2 cellular contexts compared by ENCODE assay signal in genomic region chr15:73773428-73773827, GRCh38.
TF ChIP-seq lines count a peak whose summit lies in the region.

No MANE protein-coding gene starts in this region.

TF ChIP-seq in H1, 55 proteins besides CTCF, POLR2A, EP300 and RAD21:
- TF ChIP-seq ZNF274 (IDR thresholded peaks at IDR 0.05; ENCODE audit: borderline replicate concordance, extremely low read depth, low read length), result no peak
- no peak for TF ChIP-seq YY1 (IDR thresholded peaks at IDR 0.05; ENCODE audit: low read depth, low read length)
- no peak for TF ChIP-seq KDM5A (IDR thresholded peaks at IDR 0.05; ENCODE audit: low read length)
- no peak for TF ChIP-seq FOSL1 (IDR thresholded peaks at IDR 0.05; ENCODE audit: insufficient read depth, low read depth, low read length)
- no peak for TF ChIP-seq BRCA1 (IDR thresholded peaks at IDR 0.05; ENCODE audit: low read depth, low read length)
- no peak for TF ChIP-seq SAP30 (IDR thresholded peaks at IDR 0.05; ENCODE audit: insufficient read depth, insufficient replicate concordance, low read length)
- TF ChIP-seq NANOG (IDR thresholded peaks at IDR 0.05; ENCODE audit: insufficient read depth, low read depth, low read length, poor library complexity, severe bottlenecking), result no peak
- TF ChIP-seq TCF12 (IDR thresholded peaks at IDR 0.05; ENCODE audit: low read depth, low read length), result no peak
- TF ChIP-seq, protein P1, sequence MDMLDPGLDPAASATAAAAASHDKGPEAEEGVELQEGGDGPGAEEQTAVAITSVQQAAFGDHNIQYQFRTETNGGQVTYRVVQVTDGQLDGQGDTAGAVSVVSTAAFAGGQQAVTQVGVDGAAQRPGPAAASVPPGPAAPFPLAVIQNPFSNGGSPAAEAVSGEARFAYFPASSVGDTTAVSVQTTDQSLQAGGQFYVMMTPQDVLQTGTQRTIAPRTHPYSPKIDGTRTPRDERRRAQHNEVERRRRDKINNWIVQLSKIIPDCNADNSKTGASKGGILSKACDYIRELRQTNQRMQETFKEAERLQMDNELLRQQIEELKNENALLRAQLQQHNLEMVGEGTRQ (IDR thresholded peaks at IDR 0.05; ENCODE audit: low read length), result no peak
- TF ChIP-seq CHD2 (IDR thresholded peaks at IDR 0.05; ENCODE audit: low read length), result no peak
- no peak for TF ChIP-seq SIX5 (IDR thresholded peaks at IDR 0.05; ENCODE audit: low read depth, low read length)
- no peak for TF ChIP-seq BACH1 (IDR thresholded peaks at IDR 0.05; ENCODE audit: low read length)
TF ChIP-seq in H1: peak in this region for 0.

TF ChIP-seq in GM12891, 5 proteins besides CTCF, POLR2A, EP300 and RAD21 (continued from another document):
- TF ChIP-seq TAF1 (IDR thresholded peaks at IDR 0.05; ENCODE audit: low read depth, low read length) (no peak), POU2F2 (IDR thresholded peaks at IDR 0.05; ENCODE audit: low read depth, low read length) (no peak), PAX5 (IDR thresholded peaks at IDR 0.05; ENCODE audit: insufficient read depth, low read length, severe bottlenecking) (no peak), SPI1 (IDR thresholded peaks at IDR 0.05; ENCODE audit: low read depth, low read length) (no peak)
TF ChIP-seq in GM12891: peak in this region for 0.
